8 cellular contexts compared by ENCODE assay signal in genomic region chr11:74255741-74256369, GRCh38. TPM values are rescaled to one million over a fixed set of nuclear protein-coding genes. Genes with fewer than 3 reads are reported as not detected.
A peak's percentile ranks its signal among the peaks of the same experiment; 100 is the strongest.
DNase-seq lines count a peak whose midpoint lies in the region; ATAC-seq and TF ChIP-seq lines count a peak whose summit lies in the region.

No MANE protein-coding gene starts in this region.

- CTCF ChIA-PET in activated CD8-positive, alpha-beta T cell treated with anti-CD3 and anti-CD28 coated beads for 36 hours (lab: Charles Lee): interaction anchor here (0.7 to 4.0 kb wide), 58 partner anchors 9 to 630 kb away, joined by 3 to 47 read pairs (median 4); no protein-coding TSS in a partner anchor

- H3K9me3 Mint-ChIP-seq in activated CD8-positive, alpha-beta T cell treated with anti-CD3 and anti-CD28 coated beads for 36 hours: no peaks in the 10 kb centered on the region
- H3K9me3 Mint-ChIP-seq in endothelial cell (ENCODE audit: unreplicated experiment): no peaks in the 10 kb centered on the region
- no peaks in the 10 kb centered on the region for H3K9me3 Mint-ChIP-seq in stimulated activated naive CD8-positive, alpha-beta T cell treated with anti-CD3 and anti-CD28 coated beads, Interleukin-15, amount 100 ng/mL, for 72 hours
- peaks cover under 1% of the 10 kb centered on the region for H3K9me3 Mint-ChIP-seq in stimulated activated memory B cell treated with anti-CD40 and anti-IgM and Interleukin-4, amounts not matched to agents 10 μg/mL and 1 μg/mL and 100 μg/mL, for 72 hours

- peaks cover 12% of the 10 kb centered on the region for H3K36me3 Mint-ChIP-seq in activated CD8-positive, alpha-beta T cell treated with anti-CD3 and anti-CD28 coated beads for 36 hours (ENCODE audit: low read depth)
- peaks cover 20% of the 10 kb centered on the region for H3K36me3 Mint-ChIP-seq in endothelial cell (ENCODE audit: low read depth, unreplicated experiment)
- peaks cover 24% of the 10 kb centered on the region for H3K36me3 Mint-ChIP-seq in stimulated activated memory B cell treated with anti-CD40 and anti-IgM and Interleukin-4, amounts not matched to agents 10 μg/mL and 1 μg/mL and 100 μg/mL, for 72 hours

- no peak overlapping the region for H3K27ac Mint-ChIP-seq in activated CD8-positive, alpha-beta T cell treated with anti-CD3 and anti-CD28 coated beads for 36 hours
- no peak overlapping the region for H3K27ac Mint-ChIP-seq in endothelial cell (ENCODE audit: unreplicated experiment)
- no peak overlapping the region for H3K27ac Mint-ChIP-seq in stimulated activated naive CD8-positive, alpha-beta T cell treated with anti-CD3 and anti-CD28 coated beads, Interleukin-15, amount 100 ng/mL, for 72 hours
- H3K27ac Mint-ChIP-seq in stimulated activated memory B cell treated with anti-CD40 and anti-IgM and Interleukin-4, amounts not matched to agents 10 μg/mL and 1 μg/mL and 100 μg/mL, for 72 hours: no peak overlapping the region

- no peak overlapping the region for H3K4me3 Mint-ChIP-seq in activated CD8-positive, alpha-beta T cell treated with anti-CD3 and anti-CD28 coated beads for 36 hours
- no peak overlapping the region for H3K4me3 Mint-ChIP-seq in endothelial cell (ENCODE audit: unreplicated experiment)
- no peak overlapping the region for H3K4me3 Mint-ChIP-seq in stimulated activated naive CD8-positive, alpha-beta T cell treated with anti-CD3 and anti-CD28 coated beads, Interleukin-15, amount 100 ng/mL, for 72 hours
- H3K4me3 Mint-ChIP-seq in stimulated activated memory B cell treated with anti-CD40 and anti-IgM and Interleukin-4, amounts not matched to agents 10 μg/mL and 1 μg/mL and 100 μg/mL, for 72 hours: no peak overlapping the region

- POLR2A ChIA-PET in activated CD8-positive, alpha-beta T cell treated with anti-CD3 and anti-CD28 coated beads for 36 hours (lab: Charles Lee): interaction anchor here (0.6 kb wide), 1 partner anchor 66 kb away, joined by 3 read pairs; no protein-coding TSS in a partner anchor

- TF ChIP-seq CTCF in activated CD8-positive, alpha-beta T cell treated with anti-CD3 and anti-CD28 coated beads for 36 hours (IDR thresholded peaks at IDR 0.05): peak; percentile 85
- TF ChIP-seq CTCF in endothelial cell (IDR thresholded peaks at IDR 0.05; ENCODE audit: unreplicated experiment): peak; percentile 85

- H3K27me3 Mint-ChIP-seq in activated CD8-positive, alpha-beta T cell treated with anti-CD3 and anti-CD28 coated beads for 36 hours: no peaks in the 10 kb centered on the region
- H3K27me3 Mint-ChIP-seq in endothelial cell (ENCODE audit: unreplicated experiment): no peaks in the 10 kb centered on the region
- H3K27me3 Mint-ChIP-seq in stimulated activated naive CD8-positive, alpha-beta T cell treated with anti-CD3 and anti-CD28 coated beads, Interleukin-15, amount 100 ng/mL, for 72 hours: no peaks in the 10 kb centered on the region
- H3K27me3 Mint-ChIP-seq in stimulated activated memory B cell treated with anti-CD40 and anti-IgM and Interleukin-4, amounts not matched to agents 10 μg/mL and 1 μg/mL and 100 μg/mL, for 72 hours: no peaks in the 10 kb centered on the region

- H3K4me1 Mint-ChIP-seq in activated CD8-positive, alpha-beta T cell treated with anti-CD3 and anti-CD28 coated beads for 36 hours (ENCODE audit: low read depth): peaks cover 3% of the 10 kb centered on the region
- peaks cover 9% of the 10 kb centered on the region for H3K4me1 Mint-ChIP-seq in endothelial cell (ENCODE audit: unreplicated experiment)
- H3K4me1 Mint-ChIP-seq in stimulated activated naive CD8-positive, alpha-beta T cell treated with anti-CD3 and anti-CD28 coated beads, Interleukin-15, amount 100 ng/mL, for 72 hours: no peaks in the 10 kb centered on the region
- no peaks in the 10 kb centered on the region for H3K4me1 Mint-ChIP-seq in stimulated activated memory B cell treated with anti-CD40 and anti-IgM and Interleukin-4, amounts not matched to agents 10 μg/mL and 1 μg/mL and 100 μg/mL, for 72 hours

- intact Hi-C loops in activated CD8-positive, alpha-beta T cell treated with anti-CD3 and anti-CD28 coated beads for 36 hours (cut with micrococcal nuclease): loop anchor here (5.0 kb wide), 2 partner anchors 66 to 191 kb away; no protein-coding TSS in a partner anchor

- DNase-seq in Ammon's horn (ENCODE audit: low spot score) (peak; percentile 80), H4 (ENCODE audit: low spot score) (peak; percentile 51), NCI-H526 treated with DMSO at 0.1 percent for 48 hours (lab: John Stamatoyannopoulos, UW) (peak; percentile 42), endothelial cell (ENCODE audit: low spot score) (peak; percentile 55), middle frontal gyrus (ENCODE audit: extremely low spot score, low spot score) (peak; percentile 74)
- DNase-seq in activated CD8-positive, alpha-beta T cell treated with anti-CD3 and anti-CD28 coated beads for 36 hours: peak; percentile 60
- peak; percentile 41 to 60 for DNase-seq in stimulated activated naive CD8-positive, alpha-beta T cell treated with anti-CD3 and anti-CD28 coated beads, Interleukin-15, amount 100 ng/mL, for 72 hours

- ATAC-seq in activated CD8-positive, alpha-beta T cell treated with anti-CD3 and anti-CD28 coated beads for 36 hours: peak; percentile 81
- peak; percentile 65 for ATAC-seq in stimulated activated naive CD8-positive, alpha-beta T cell treated with anti-CD3 and anti-CD28 coated beads, Interleukin-15, amount 100 ng/mL, for 72 hours
- ATAC-seq in stimulated activated memory B cell treated with anti-CD40 and anti-IgM and Interleukin-4, amounts not matched to agents 10 μg/mL and 1 μg/mL and 100 μg/mL, for 72 hours: no peak

RNA-seq across cellular contexts. Expression of gene P4HA3, which starts 55.6 kb away (rescaled TPM):
- total RNA-seq in H4 (2014; rRNA removed; shearing (Covaris generic)): 0.17 and 0.27 TPM in 2 replicates
- not detected for total RNA-seq in activated CD8-positive, alpha-beta T cell treated with anti-CD3 and anti-CD28 coated beads for 36 hours
- total RNA-seq in endothelial cell (ENCODE audit: unreplicated experiment): 0.64 TPM
